Comparison of ENCODE assay signal across 3 cellular contexts in the genomic region with DNA sequence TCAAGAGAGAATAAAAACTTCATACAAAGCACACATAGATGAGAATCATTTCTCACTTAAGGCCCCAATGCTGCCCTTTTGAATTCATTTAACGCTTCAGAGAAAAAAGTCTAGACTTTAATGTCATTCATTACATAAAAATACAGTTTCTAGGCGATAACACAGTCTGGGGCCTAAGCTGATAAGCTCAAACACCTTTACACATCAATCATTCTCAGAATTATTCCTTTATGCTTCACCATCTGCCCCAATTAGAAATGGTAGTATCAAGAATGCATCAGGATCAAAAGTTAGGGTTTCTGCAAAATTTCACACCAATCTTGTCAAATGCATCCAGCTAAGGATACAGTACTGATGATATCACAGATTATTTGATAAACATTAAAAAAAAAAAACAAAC.
TF ChIP-seq lines count a peak whose summit lies in the region.

No MANE protein-coding gene starts in this region.

TF ChIP-seq in SK-N-SH, 30 proteins besides CTCF, POLR2A, EP300 and RAD21:
- TF ChIP-seq, protein P1, sequence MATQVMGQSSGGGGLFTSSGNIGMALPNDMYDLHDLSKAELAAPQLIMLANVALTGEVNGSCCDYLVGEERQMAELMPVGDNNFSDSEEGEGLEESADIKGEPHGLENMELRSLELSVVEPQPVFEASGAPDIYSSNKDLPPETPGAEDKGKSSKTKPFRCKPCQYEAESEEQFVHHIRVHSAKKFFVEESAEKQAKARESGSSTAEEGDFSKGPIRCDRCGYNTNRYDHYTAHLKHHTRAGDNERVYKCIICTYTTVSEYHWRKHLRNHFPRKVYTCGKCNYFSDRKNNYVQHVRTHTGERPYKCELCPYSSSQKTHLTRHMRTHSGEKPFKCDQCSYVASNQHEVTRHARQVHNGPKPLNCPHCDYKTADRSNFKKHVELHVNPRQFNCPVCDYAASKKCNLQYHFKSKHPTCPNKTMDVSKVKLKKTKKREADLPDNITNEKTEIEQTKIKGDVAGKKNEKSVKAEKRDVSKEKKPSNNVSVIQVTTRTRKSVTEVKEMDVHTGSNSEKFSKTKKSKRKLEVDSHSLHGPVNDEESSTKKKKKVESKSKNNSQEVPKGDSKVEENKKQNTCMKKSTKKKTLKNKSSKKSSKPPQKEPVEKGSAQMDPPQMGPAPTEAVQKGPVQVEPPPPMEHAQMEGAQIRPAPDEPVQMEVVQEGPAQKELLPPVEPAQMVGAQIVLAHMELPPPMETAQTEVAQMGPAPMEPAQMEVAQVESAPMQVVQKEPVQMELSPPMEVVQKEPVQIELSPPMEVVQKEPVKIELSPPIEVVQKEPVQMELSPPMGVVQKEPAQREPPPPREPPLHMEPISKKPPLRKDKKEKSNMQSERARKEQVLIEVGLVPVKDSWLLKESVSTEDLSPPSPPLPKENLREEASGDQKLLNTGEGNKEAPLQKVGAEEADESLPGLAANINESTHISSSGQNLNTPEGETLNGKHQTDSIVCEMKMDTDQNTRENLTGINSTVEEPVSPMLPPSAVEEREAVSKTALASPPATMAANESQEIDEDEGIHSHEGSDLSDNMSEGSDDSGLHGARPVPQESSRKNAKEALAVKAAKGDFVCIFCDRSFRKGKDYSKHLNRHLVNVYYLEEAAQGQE (IDR thresholded peaks at IDR 0.05; ENCODE audit: low read depth, low read length): no peak
- TF ChIP-seq GATA2 (CRISPR knock-in tag; IDR thresholded peaks at IDR 0.05): 0 out of 2 replicates have a peak, but pooled peaks have one; percentile 11
TF ChIP-seq in SK-N-SH: peak in this region for 1.

TF ChIP-seq in SK-N-SH treated with all-trans-retinoic acid at 6 μM for 48 hours, 23 proteins besides CTCF, POLR2A, EP300 and RAD21 (continued from another document):
- TF ChIP-seq SNAI2 (CRISPR knock-in tag; IDR thresholded peaks at IDR 0.05) (no peak), ZNF565 (CRISPR knock-in tag; conservative IDR thresholded peaks at IDR 0.05; ENCODE audit: low read depth) (no peak)

TF ChIP-seq in K562, 482 proteins besides CTCF, POLR2A, EP300 and RAD21 (continued from another document):
- TF ChIP-seq, protein P2, sequence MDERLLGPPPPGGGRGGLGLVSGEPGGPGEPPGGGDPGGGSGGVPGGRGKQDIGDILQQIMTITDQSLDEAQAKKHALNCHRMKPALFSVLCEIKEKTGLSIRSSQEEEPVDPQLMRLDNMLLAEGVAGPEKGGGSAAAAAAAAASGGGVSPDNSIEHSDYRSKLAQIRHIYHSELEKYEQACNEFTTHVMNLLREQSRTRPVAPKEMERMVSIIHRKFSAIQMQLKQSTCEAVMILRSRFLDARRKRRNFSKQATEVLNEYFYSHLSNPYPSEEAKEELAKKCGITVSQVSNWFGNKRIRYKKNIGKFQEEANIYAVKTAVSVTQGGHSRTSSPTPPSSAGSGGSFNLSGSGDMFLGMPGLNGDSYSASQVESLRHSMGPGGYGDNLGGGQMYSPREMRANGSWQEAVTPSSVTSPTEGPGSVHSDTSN (CRISPR knock-in tag; IDR thresholded peaks at IDR 0.05; ENCODE audit: low read depth): no peak
- TF ChIP-seq, protein P2 (tag; conservative IDR thresholded peaks at IDR 0.05; ENCODE audit: low read depth): 0 out of 2 replicates have a peak, but pooled peaks have one; percentile 52
TF ChIP-seq in K562: peak in this region for 3.
